In the genomic region with DNA sequence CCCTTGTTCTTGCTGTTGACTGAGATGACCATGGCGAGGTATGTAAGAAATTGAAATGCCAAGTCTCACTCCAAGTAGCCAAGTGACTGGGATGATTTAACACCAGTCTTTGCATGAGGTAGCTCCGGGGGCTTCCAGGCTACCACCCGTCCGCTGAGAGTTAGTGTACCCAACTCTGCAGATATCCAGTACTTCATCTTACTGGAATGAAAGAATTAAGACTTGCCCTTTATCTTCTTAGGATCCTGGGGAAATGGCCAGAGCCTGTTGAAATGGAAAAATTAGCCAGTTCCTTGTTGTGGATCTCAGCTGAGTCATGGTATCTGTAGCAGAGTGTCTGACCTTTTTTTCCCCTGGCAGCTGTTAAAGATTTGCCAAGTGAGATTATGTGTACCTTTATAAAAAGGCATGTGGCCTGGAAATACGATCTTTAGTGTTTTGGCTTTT, we compare ENCODE assay signal across 8 cellular contexts.
DNase-seq lines count a peak whose midpoint lies in the region; ATAC-seq and TF ChIP-seq lines count a peak whose summit lies in the region.

No MANE protein-coding gene starts in this region.

- H3K4me1 Mint-ChIP-seq in WTC11 (peaks cover 57% of the 10 kb centered on the region), glutamatergic neuron (ENCODE audit: low read depth, unreplicated experiment) (peaks cover 9% of the 10 kb centered on the region)
- no peaks in the 10 kb centered on the region for H3K4me1 Mint-ChIP-seq in activated CD4-positive, alpha-beta T cell treated with anti-CD3 and anti-CD28 coated beads, Interleukin-2, amount 10 ng/mL, durations not matched to agents 7 days and 5 days

- H3K4me3 Mint-ChIP-seq in WTC11, result peak overlapping the region; percentile 29; the same call in 1 of the 2 replicates
- no peak overlapping the region for H3K4me3 Mint-ChIP-seq in glutamatergic neuron (ENCODE audit: unreplicated experiment)
- H3K4me3 Mint-ChIP-seq in activated CD4-positive, alpha-beta T cell treated with anti-CD3 and anti-CD28 coated beads, Interleukin-2, amount 10 ng/mL, durations not matched to agents 7 days and 5 days, result no peak overlapping the region

- H3K9me3 ChIP-seq in right atrium auricular region, result no peaks in the 10 kb centered on the region

- H3K27me3 Mint-ChIP-seq in WTC11 (ENCODE audit: low read depth) (no peaks in the 10 kb centered on the region), glutamatergic neuron (ENCODE audit: unreplicated experiment) (peaks cover 2% of the 10 kb centered on the region)
- no peaks in the 10 kb centered on the region for H3K27me3 Mint-ChIP-seq in activated CD4-positive, alpha-beta T cell treated with anti-CD3 and anti-CD28 coated beads, Interleukin-2, amount 10 ng/mL, durations not matched to agents 7 days and 5 days

- H3K27ac Mint-ChIP-seq in WTC11 (peak overlapping the region; percentile 60; the same call in 1 of the 2 replicates), glutamatergic neuron (ENCODE audit: unreplicated experiment) (no peak overlapping the region)
- H3K27ac Mint-ChIP-seq in activated CD4-positive, alpha-beta T cell treated with anti-CD3 and anti-CD28 coated beads, Interleukin-2, amount 10 ng/mL, durations not matched to agents 7 days and 5 days, result no peak overlapping the region

- no peak overlapping the region for H3K4me3 ChIP-seq in right atrium auricular region

- H3K36me3 Mint-ChIP-seq in WTC11 (peaks cover under 1% of the 10 kb centered on the region; the same call in 1 of the 2 replicates), glutamatergic neuron (ENCODE audit: unreplicated experiment) (no peaks in the 10 kb centered on the region)
- no peaks in the 10 kb centered on the region for H3K36me3 Mint-ChIP-seq in activated CD4-positive, alpha-beta T cell treated with anti-CD3 and anti-CD28 coated beads, Interleukin-2, amount 10 ng/mL, durations not matched to agents 7 days and 5 days (ENCODE audit: low read depth)

- ATAC-seq in WTC11 (peak; percentile 50), sciatic nerve (peak; percentile 84), HG02678 (IDR thresholded peaks at IDR 0.05; ENCODE audit: unreplicated experiment) (no peak)

- DNase-seq in HCEC 1CT (peak; percentile 86), WTC11 (ENCODE audit: low spot score) (no peak), right atrium auricular region (ENCODE audit: low spot score) (no peak), sciatic nerve (ENCODE audit: low spot score) (no peak), NCI-H446 (lab: John Stamatoyannopoulos, UW) (no peak), glutamatergic neuron (no peak)
- DNase-seq in activated CD4-positive, alpha-beta T cell treated with anti-CD3 and anti-CD28 coated beads, Interleukin-2, amount 10 ng/mL, durations not matched to agents 7 days and 5 days, result no peak

- intact Hi-C loops in sciatic nerve (cut with DNase I), result no loop called here

- TF ChIP-seq CTCF in WTC11 (IDR thresholded peaks at IDR 0.05) (no peak), right atrium auricular region (IDR thresholded peaks at IDR 0.05) (no peak), glutamatergic neuron (IDR thresholded peaks at IDR 0.05; ENCODE audit: partially characterized antibody, unreplicated experiment) (no peak)

- peaks cover 0 to 26% of the 10 kb centered on the region in 2 donors for H3K4me1 ChIP-seq in right atrium auricular region

- POLR2A ChIA-PET in WTC11 (lab: Charles Lee), result interaction anchor here (0.7 kb wide), 1 partner anchor 16 kb away, joined by 6 read pairs; no protein-coding TSS in a partner anchor
- POLR2A ChIA-PET in activated CD4-positive, alpha-beta T cell treated with anti-CD3 and anti-CD28 coated beads, Interleukin-2, amount 10 ng/mL, durations not matched to agents 7 days and 5 days (lab: Charles Lee), result no interaction called here

- H3K27ac ChIP-seq in right atrium auricular region, result peak overlapping the region; percentile 68 to 75

- H3K27me3 ChIP-seq in right atrium auricular region, result no peaks in the 10 kb centered on the region

- CTCF ChIA-PET in WTC11 (lab: Charles Lee), result interaction anchor here (1.0 to 1.2 kb wide), 2 partner anchors 80 to 269 kb away, joined by 3 to 4 read pairs; no protein-coding TSS in a partner anchor
- CTCF ChIA-PET in activated CD4-positive, alpha-beta T cell treated with anti-CD3 and anti-CD28 coated beads, Interleukin-2, amount 10 ng/mL, durations not matched to agents 7 days and 5 days (lab: Charles Lee), result no interaction called here

- H3K36me3 ChIP-seq in right atrium auricular region, result peaks cover 3% of the 10 kb centered on the region

- H3K9me3 Mint-ChIP-seq in WTC11 (no peaks in the 10 kb centered on the region), glutamatergic neuron (ENCODE audit: unreplicated experiment) (peaks cover 2% of the 10 kb centered on the region)
- no peaks in the 10 kb centered on the region for H3K9me3 Mint-ChIP-seq in activated CD4-positive, alpha-beta T cell treated with anti-CD3 and anti-CD28 coated beads, Interleukin-2, amount 10 ng/mL, durations not matched to agents 7 days and 5 days

TF ChIP-seq in WTC11, 78 proteins besides CTCF, POLR2A, EP300 and RAD21:
- TF ChIP-seq TEAD4 (CRISPR knock-in tag; IDR thresholded peaks at IDR 0.05) (no peak), ZNF416 (CRISPR knock-in tag; IDR thresholded peaks at IDR 0.05) (no peak), NFE2L1 (CRISPR knock-in tag; IDR thresholded peaks at IDR 0.05) (no peak), CREM (CRISPR knock-in tag; IDR thresholded peaks at IDR 0.05) (no peak), ATF2 (CRISPR knock-in tag; IDR thresholded peaks at IDR 0.05; ENCODE audit: borderline replicate concordance, low read depth) (no peak), RELA (CRISPR knock-in tag; IDR thresholded peaks at IDR 0.05; ENCODE audit: borderline replicate concordance) (no peak), NR2C2 (CRISPR knock-in tag; IDR thresholded peaks at IDR 0.05) (no peak), ZNF232 (CRISPR knock-in tag; IDR thresholded peaks at IDR 0.05) (no peak)
- TF ChIP-seq, protein P1, sequence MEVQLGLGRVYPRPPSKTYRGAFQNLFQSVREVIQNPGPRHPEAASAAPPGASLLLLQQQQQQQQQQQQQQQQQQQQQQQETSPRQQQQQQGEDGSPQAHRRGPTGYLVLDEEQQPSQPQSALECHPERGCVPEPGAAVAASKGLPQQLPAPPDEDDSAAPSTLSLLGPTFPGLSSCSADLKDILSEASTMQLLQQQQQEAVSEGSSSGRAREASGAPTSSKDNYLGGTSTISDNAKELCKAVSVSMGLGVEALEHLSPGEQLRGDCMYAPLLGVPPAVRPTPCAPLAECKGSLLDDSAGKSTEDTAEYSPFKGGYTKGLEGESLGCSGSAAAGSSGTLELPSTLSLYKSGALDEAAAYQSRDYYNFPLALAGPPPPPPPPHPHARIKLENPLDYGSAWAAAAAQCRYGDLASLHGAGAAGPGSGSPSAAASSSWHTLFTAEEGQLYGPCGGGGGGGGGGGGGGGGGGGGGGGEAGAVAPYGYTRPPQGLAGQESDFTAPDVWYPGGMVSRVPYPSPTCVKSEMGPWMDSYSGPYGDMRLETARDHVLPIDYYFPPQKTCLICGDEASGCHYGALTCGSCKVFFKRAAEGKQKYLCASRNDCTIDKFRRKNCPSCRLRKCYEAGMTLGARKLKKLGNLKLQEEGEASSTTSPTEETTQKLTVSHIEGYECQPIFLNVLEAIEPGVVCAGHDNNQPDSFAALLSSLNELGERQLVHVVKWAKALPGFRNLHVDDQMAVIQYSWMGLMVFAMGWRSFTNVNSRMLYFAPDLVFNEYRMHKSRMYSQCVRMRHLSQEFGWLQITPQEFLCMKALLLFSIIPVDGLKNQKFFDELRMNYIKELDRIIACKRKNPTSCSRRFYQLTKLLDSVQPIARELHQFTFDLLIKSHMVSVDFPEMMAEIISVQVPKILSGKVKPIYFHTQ (CRISPR knock-in tag; IDR thresholded peaks at IDR 0.05), result no peak
- TF ChIP-seq, protein P2, sequence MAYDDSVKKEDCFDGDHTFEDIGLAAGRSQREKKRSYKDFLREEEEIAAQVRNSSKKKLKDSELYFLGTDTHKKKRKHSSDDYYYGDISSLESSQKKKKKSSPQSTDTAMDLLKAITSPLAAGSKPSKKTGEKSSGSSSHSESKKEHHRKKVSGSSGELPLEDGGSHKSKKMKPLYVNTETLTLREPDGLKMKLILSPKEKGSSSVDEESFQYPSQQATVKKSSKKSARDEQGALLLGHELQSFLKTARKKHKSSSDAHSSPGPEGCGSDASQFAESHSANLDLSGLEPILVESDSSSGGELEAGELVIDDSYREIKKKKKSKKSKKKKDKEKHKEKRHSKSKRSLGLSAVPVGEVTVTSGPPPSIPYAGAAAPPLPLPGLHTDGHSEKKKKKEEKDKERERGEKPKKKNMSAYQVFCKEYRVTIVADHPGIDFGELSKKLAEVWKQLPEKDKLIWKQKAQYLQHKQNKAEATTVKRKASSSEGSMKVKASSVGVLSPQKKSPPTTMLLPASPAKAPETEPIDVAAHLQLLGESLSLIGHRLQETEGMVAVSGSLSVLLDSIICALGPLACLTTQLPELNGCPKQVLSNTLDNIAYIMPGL (CRISPR knock-in tag; IDR thresholded peaks at IDR 0.05), result no peak
- TF ChIP-seq, protein P3, sequence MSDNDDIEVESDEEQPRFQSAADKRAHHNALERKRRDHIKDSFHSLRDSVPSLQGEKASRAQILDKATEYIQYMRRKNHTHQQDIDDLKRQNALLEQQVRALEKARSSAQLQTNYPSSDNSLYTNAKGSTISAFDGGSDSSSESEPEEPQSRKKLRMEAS (CRISPR knock-in tag; IDR thresholded peaks at IDR 0.05), result no peak
